23 cellular contexts compared by ENCODE assay signal in genomic region chr3:31884251-31884650, GRCh38.
"Had no signal": no experiment of that assay in that cellular context is flagged by ENCODE, and none has a peak within 500 bp of the region (broad histone marks: within the 10 kb centered on the region; RNA-seq: fewer than 3 reads in every experiment).

No MANE protein-coding gene starts in this region.

- FAIRE-seq: endometrium, kidney, urothelium cell line had no signal

- H3K4me1 ChIP-seq: gastrocnemius medialis, prostate gland, right atrium auricular region, tibial nerve had no signal

- ATAC-seq: effector memory CD8-positive, alpha-beta T cell; gastrocnemius medialis; left lobe of liver; naive thymus-derived CD8-positive, alpha-beta T cell; sciatic nerve; stimulated activated effector memory CD8-positive, alpha-beta T cell treated with anti-CD3 and anti-CD28 coated beads, Interleukin-12 subunit alpha, Interleukin-12 subunit beta, amount 100 ng/mL, for 72 hours; stimulated activated naive CD8-positive, alpha-beta T cell treated with anti-CD3 and anti-CD28 coated beads, Interleukin-15, Interleukin-2, amounts not matched to agents 100 U/mL and 50 U/mL, for 24 hours had no signal

- H3K36me3 Mint-ChIP-seq: naive thymus-derived CD8-positive, alpha-beta T cell; stimulated activated effector memory CD8-positive, alpha-beta T cell treated with anti-CD3 and anti-CD28 coated beads, Interleukin-12 subunit alpha, Interleukin-12 subunit beta, amount 100 ng/mL, for 72 hours had no signal

- H3K4me2 ChIP-seq: smooth muscle cell had no signal

- H3K4me3 Mint-ChIP-seq: effector memory CD8-positive, alpha-beta T cell; naive thymus-derived CD8-positive, alpha-beta T cell; nephron progenitor cell; stimulated activated effector memory CD8-positive, alpha-beta T cell treated with anti-CD3 and anti-CD28 coated beads, Interleukin-12 subunit alpha, Interleukin-12 subunit beta, amount 100 ng/mL, for 72 hours had no signal

- H3K27ac ChIP-seq: gastrocnemius medialis, prostate gland, right atrium auricular region, thoracic aorta, tibial nerve, upper lobe of left lung had no signal

- H3K9me3 ChIP-seq: gastrocnemius medialis, prostate gland, right atrium auricular region, thoracic aorta, tibial nerve, upper lobe of left lung had no signal

- H3K4me1 Mint-ChIP-seq: stimulated activated effector memory CD8-positive, alpha-beta T cell treated with anti-CD3 and anti-CD28 coated beads, Interleukin-12 subunit alpha, Interleukin-12 subunit beta, amount 100 ng/mL, for 72 hours had no signal

- H3K9me3 Mint-ChIP-seq: effector memory CD8-positive, alpha-beta T cell; stimulated activated effector memory CD8-positive, alpha-beta T cell treated with anti-CD3 and anti-CD28 coated beads, Interleukin-12 subunit alpha, Interleukin-12 subunit beta, amount 100 ng/mL, for 72 hours had no signal

- H3K27me3 ChIP-seq: gastrocnemius medialis, right atrium auricular region, tibial nerve, upper lobe of left lung had no signal

- H3K27ac Mint-ChIP-seq: effector memory CD8-positive, alpha-beta T cell; naive thymus-derived CD8-positive, alpha-beta T cell; nephron progenitor cell; stimulated activated effector memory CD8-positive, alpha-beta T cell treated with anti-CD3 and anti-CD28 coated beads, Interleukin-12 subunit alpha, Interleukin-12 subunit beta, amount 100 ng/mL, for 72 hours had no signal

- H3K4me3 ChIP-seq: gastrocnemius medialis, prostate gland, right atrium auricular region, smooth muscle cell, thoracic aorta, tibial nerve, upper lobe of left lung had no signal

- H3K36me3 ChIP-seq: gastrocnemius medialis, prostate gland, right atrium auricular region, thoracic aorta, tibial nerve, upper lobe of left lung had no signal

- DNase-seq: cortex of kidney; effector memory CD8-positive, alpha-beta T cell; gastrocnemius medialis; head of caudate nucleus; kidney; naive thymus-derived CD8-positive, alpha-beta T cell; nephron progenitor cell; nucleus accumbens; stimulated activated CD4-positive, alpha-beta T cell treated with anti-CD3 and anti-CD28 coated beads, Interleukin-2, amount 100 ng/mL, for 24 hours; stimulated activated CD4-positive, alpha-beta T cell treated with anti-CD3 and anti-CD28 coated beads, Interleukin-4, amount 100 ng/mL, for 24 hours; stimulated activated naive CD8-positive, alpha-beta T cell treated with anti-CD3 and anti-CD28 coated beads, Interleukin-15, Interleukin-2, amounts not matched to agents 100 U/mL and 50 U/mL, for 24 hours; substantia nigra had no signal
